Comparison of ENCODE assay signal across 1 cellular context in the genomic region with DNA sequence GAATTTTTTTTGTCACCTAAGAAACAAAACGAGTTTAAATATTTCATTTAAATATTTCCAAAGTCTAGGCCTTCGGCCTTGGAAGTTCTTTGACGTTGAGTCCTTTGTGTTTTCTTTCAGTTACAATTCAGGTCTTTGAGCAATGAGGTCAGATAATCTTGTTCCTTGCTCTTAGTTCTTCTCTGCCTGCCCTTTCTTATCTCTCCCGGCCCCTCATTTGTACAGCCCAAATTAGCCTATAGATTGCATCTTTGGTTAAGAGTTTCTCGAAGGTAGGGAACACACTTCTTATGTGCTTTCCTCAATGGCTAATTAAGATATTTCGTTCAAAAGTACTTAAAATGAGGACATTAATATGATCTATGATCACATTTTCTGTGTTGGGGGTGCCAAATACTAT.
TF ChIP-seq lines count a peak whose summit lies in the region.

No MANE protein-coding gene starts in this region.

TF ChIP-seq in K562, 482 proteins besides CTCF, POLR2A, EP300 and RAD21 (continued from another document):
- TF ChIP-seq ZNF318 (IDR thresholded peaks at IDR 0.05; ENCODE audit: borderline replicate concordance in 1 of 2, low read depth in 1 of 2) (no peak), MAFF (IDR thresholded peaks at IDR 0.05; ENCODE audit: low read length) (no peak), CTBP1 (IDR thresholded peaks at IDR 0.05; ENCODE audit: borderline replicate concordance) (no peak), ZNF707 (CRISPR knock-in tag; conservative IDR thresholded peaks at IDR 0.05) (no peak), THRB (CRISPR knock-in tag; conservative IDR thresholded peaks at IDR 0.05) (no peak), LCOR (CRISPR knock-in tag; IDR thresholded peaks at IDR 0.05) (no peak)
- TF ChIP-seq, protein P1, sequence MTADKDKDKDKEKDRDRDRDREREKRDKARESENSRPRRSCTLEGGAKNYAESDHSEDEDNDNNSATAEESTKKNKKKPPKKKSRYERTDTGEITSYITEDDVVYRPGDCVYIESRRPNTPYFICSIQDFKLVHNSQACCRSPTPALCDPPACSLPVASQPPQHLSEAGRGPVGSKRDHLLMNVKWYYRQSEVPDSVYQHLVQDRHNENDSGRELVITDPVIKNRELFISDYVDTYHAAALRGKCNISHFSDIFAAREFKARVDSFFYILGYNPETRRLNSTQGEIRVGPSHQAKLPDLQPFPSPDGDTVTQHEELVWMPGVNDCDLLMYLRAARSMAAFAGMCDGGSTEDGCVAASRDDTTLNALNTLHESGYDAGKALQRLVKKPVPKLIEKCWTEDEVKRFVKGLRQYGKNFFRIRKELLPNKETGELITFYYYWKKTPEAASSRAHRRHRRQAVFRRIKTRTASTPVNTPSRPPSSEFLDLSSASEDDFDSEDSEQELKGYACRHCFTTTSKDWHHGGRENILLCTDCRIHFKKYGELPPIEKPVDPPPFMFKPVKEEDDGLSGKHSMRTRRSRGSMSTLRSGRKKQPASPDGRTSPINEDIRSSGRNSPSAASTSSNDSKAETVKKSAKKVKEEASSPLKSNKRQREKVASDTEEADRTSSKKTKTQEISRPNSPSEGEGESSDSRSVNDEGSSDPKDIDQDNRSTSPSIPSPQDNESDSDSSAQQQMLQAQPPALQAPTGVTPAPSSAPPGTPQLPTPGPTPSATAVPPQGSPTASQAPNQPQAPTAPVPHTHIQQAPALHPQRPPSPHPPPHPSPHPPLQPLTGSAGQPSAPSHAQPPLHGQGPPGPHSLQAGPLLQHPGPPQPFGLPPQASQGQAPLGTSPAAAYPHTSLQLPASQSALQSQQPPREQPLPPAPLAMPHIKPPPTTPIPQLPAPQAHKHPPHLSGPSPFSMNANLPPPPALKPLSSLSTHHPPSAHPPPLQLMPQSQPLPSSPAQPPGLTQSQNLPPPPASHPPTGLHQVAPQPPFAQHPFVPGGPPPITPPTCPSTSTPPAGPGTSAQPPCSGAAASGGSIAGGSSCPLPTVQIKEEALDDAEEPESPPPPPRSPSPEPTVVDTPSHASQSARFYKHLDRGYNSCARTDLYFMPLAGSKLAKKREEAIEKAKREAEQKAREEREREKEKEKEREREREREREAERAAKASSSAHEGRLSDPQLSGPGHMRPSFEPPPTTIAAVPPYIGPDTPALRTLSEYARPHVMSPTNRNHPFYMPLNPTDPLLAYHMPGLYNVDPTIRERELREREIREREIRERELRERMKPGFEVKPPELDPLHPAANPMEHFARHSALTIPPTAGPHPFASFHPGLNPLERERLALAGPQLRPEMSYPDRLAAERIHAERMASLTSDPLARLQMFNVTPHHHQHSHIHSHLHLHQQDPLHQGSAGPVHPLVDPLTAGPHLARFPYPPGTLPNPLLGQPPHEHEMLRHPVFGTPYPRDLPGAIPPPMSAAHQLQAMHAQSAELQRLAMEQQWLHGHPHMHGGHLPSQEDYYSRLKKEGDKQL (CRISPR knock-in tag; IDR thresholded peaks at IDR 0.05; ENCODE audit: borderline replicate concordance) = no peak
